In genomic region chr1:234478152-234478480, GRCh38 we compare ENCODE assay signal across 8 cellular contexts. TPM values are rescaled to one million over a fixed set of nuclear protein-coding genes. Genes with fewer than 3 reads are reported as not detected.
A peak's percentile ranks its signal among the peaks of the same experiment; 100 is the strongest.
DNase-seq lines count a peak whose midpoint lies in the region; ATAC-seq lines count a peak whose summit lies in the region.

No MANE protein-coding gene starts in this region.

- 0 to 2% methylated on average over 35 of the region's 43 CpGs for WGBS in mesodermal cell (ENCODE audit: insufficient coverage in 2 of 2), 2 experiments

- intact Hi-C loops in dendritic cell treated with granulocyte-macrophage colony-stimulating factor and Interleukin-4, amounts not matched to agents 40 ng/mL and 50 ng/mL, for 4 days (cut with micrococcal nuclease): loop anchor here (10.0 kb wide), 1 partner anchor 103 kb away; the partner anchor contains the start of gene COA6

- H3K4me3 Mint-ChIP-seq in dendritic cell treated with granulocyte-macrophage colony-stimulating factor and Interleukin-4, amounts not matched to agents 40 ng/mL and 50 ng/mL, for 4 days: peak overlapping the region; percentile 76

- H3K9me3 ChIP-seq in mesodermal cell (ENCODE audit: control insufficient read depth, low read length): no peaks in the 10 kb centered on the region

- H3K4me3 ChIP-seq in mesodermal cell (ENCODE audit: extremely low read depth, insufficient read depth, low read length, poor library complexity, severe bottlenecking): peak overlapping the region; percentile 58

- DNase-seq in NCI-H2029 (lab: John Stamatoyannopoulos, UW) (peak; percentile 53), NCI-H2029 treated with DMSO at 0.1 percent for 48 hours (lab: John Stamatoyannopoulos, UW) (no peak), NCI-H1436 treated with DMSO at 0.1 percent for 48 hours (lab: John Stamatoyannopoulos, UW) (peak; percentile 7)
- DNase-seq in activated CD4-positive, alpha-beta T cell treated with anti-CD3 and anti-CD28 coated beads for 24 hours (ENCODE audit: low read depth in 2 of 2): peak; percentile 43 to 51
- DNase-seq in stimulated activated CD8-positive, alpha-beta memory T cell treated with anti-CD3 and anti-CD28 coated beads, Interleukin-15, amount 100 ng/mL, for 48 hours (ENCODE audit: low read depth in 2 of 2): peak; percentile 53 to 63

- H3K4me1 ChIP-seq in mesodermal cell (ENCODE audit: control insufficient read depth, insufficient read depth, low read length, poor library complexity, severe bottlenecking): peaks cover 7% of the 10 kb centered on the region

- ATAC-seq in HG02763 (IDR thresholded peaks at IDR 0.05; ENCODE audit: unreplicated experiment): peak; percentile 62

- H3K36me3 ChIP-seq in mesodermal cell (ENCODE audit: control insufficient read depth, insufficient read depth, low read length): no peaks in the 10 kb centered on the region

- H3K4me1 Mint-ChIP-seq in dendritic cell treated with granulocyte-macrophage colony-stimulating factor and Interleukin-4, amounts not matched to agents 40 ng/mL and 50 ng/mL, for 4 days (ENCODE audit: low read depth): peaks cover 42% of the 10 kb centered on the region

- peaks cover 12% of the 10 kb centered on the region for H3K27me3 Mint-ChIP-seq in dendritic cell treated with granulocyte-macrophage colony-stimulating factor and Interleukin-4, amounts not matched to agents 40 ng/mL and 50 ng/mL, for 4 days

- no peaks in the 10 kb centered on the region for H3K9me3 Mint-ChIP-seq in dendritic cell treated with granulocyte-macrophage colony-stimulating factor and Interleukin-4, amounts not matched to agents 40 ng/mL and 50 ng/mL, for 4 days

- peak overlapping the region; percentile 85 for H3K27ac Mint-ChIP-seq in dendritic cell treated with granulocyte-macrophage colony-stimulating factor and Interleukin-4, amounts not matched to agents 40 ng/mL and 50 ng/mL, for 4 days

- H3K36me3 Mint-ChIP-seq in dendritic cell treated with granulocyte-macrophage colony-stimulating factor and Interleukin-4, amounts not matched to agents 40 ng/mL and 50 ng/mL, for 4 days (ENCODE audit: low read depth): no peaks in the 10 kb centered on the region

- peak overlapping the region; percentile 63 for H3K27ac ChIP-seq in mesodermal cell (ENCODE audit: low read depth, low read length, severe bottlenecking)

RNA-seq across cellular contexts. Expression of gene TARBP1, which starts 0.9 kb away (rescaled TPM):
- 16.3 TPM for polyA plus RNA-seq in mesodermal cell (2013, experiment 1 of 2)
- 19.6 TPM for polyA plus RNA-seq in mesodermal cell (2013, experiment 2 of 2)
